1 cellular context compared by ENCODE assay signal in the genomic region with DNA sequence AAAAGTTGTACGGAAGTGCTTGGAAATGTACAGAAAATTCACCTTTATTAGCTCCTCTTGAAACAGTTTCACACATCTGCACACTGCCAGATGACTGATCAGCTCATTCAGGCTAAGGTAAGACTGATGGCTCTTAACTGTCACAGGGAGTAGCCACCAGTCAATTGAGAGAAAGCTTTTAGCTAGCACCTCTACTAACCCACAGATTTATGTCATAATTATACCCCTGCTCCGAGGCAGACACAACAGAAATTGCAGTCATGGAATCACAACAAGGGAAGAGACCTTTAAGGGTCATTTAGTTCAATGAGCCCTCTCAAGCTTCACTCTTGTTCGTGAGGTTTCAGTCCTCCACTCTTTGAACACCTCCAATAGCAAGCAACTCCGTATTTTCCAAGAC.
TF ChIP-seq lines count a peak whose summit lies in the region.

No MANE protein-coding gene starts in this region.

TF ChIP-seq in HEK293T, 16 proteins besides CTCF, POLR2A, EP300 and RAD21:
- TF ChIP-seq FOXK2 (IDR thresholded peaks at IDR 0.05): no peak
- TF ChIP-seq, protein P1, sequence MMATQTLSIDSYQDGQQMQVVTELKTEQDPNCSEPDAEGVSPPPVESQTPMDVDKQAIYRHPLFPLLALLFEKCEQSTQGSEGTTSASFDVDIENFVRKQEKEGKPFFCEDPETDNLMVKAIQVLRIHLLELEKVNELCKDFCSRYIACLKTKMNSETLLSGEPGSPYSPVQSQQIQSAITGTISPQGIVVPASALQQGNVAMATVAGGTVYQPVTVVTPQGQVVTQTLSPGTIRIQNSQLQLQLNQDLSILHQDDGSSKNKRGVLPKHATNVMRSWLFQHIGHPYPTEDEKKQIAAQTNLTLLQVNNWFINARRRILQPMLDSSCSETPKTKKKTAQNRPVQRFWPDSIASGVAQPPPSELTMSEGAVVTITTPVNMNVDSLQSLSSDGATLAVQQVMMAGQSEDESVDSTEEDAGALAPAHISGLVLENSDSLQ (IDR thresholded peaks at IDR 0.05): peak; percentile 77
- no peak for TF ChIP-seq CTBP1 (IDR thresholded peaks at IDR 0.05; ENCODE audit: borderline replicate concordance)
